Comparison of ENCODE assay signal across 17 cellular contexts in genomic region chr1:67815303-67816095, GRCh38. TPM values are rescaled to one million over a fixed set of nuclear protein-coding genes. Genes with fewer than 3 reads are reported as not detected.
DNase-seq lines count a peak whose midpoint lies in the region; ATAC-seq and TF ChIP-seq lines count a peak whose summit lies in the region.
"Had no signal": no experiment of that assay in that cellular context is flagged by ENCODE, and none has a peak within 500 bp of the region (broad histone marks: within the 10 kb centered on the region; RNA-seq: fewer than 3 reads in every experiment).

No MANE protein-coding gene starts in this region.

- in situ Hi-C loops in transverse colon (cut with MboI; ENCODE audit: low pct_ligation_motif_present in 1 of 4, low pct_unique_long_range_greater_than_20kb in 1 of 4, low sequenced_read_pairs in 3 of 4) (no loop called here), G401 (cut with HindIII; ENCODE audit: low sequenced_read_pairs) (no loop called here)

- no peak for DNase-seq in epithelial cell of proximal tubule (ENCODE audit: low read depth)
- peak; percentile 93 for DNase-seq in transverse colon
- DNase-seq in Kasumi-1 (lab: John Stamatoyannopoulos, UW), result no peak
- DNase-seq in G401 (ENCODE audit: low spot score), result no peak
- DNase-seq: activated naive CD8-positive, alpha-beta T cell treated with anti-CD3 and anti-CD28 coated beads, Interleukin-2, amount 10 ng/mL, durations not matched to agents 7 days and 5 days; BE2C; central memory CD4-positive, alpha-beta T cell; naive thymus-derived CD4-positive, alpha-beta T cell; NCI-H2081; retina; RPMI8226; stimulated activated CD4-positive, alpha-beta T cell treated with anti-CD3 and anti-CD28 coated beads, Interleukin-2, amount 100 ng/mL, for 48 hours; stimulated activated CD8-positive, alpha-beta memory T cell treated with anti-CD3 and anti-CD28 coated beads, Interleukin-4, amount 100 ng/mL, for 48 hours; T-helper 17 cell had no signal

- intact Hi-C loops in transverse colon (cut with DNase I; ENCODE audit: low total_unique reads), result no loop called here

- WGBS in transverse colon (ENCODE audit: low coverage in 1 of 2), 2 donors, result 62 to 64% methylated on average over 11 to 17 of the region's 17 CpGs

- H3K9me3 ChIP-seq in mucosa of rectum (ENCODE audit: control insufficient read depth in 2 of 2, low read length in 2 of 2) (no peaks in the 10 kb centered on the region), transverse colon (no peaks in the 10 kb centered on the region)
- H3K9me3 ChIP-seq: BE2C had no signal

- H3K27ac ChIP-seq in VCaP, result peak overlapping the region; percentile 60
- peak overlapping the region; percentile 91 to 96 for H3K27ac ChIP-seq in mucosa of rectum (ENCODE audit: low read depth in 2 of 2, low read length in 2 of 2)
- H3K27ac ChIP-seq in transverse colon, result peak overlapping the region; percentile 85 to 89 (median 88)

- H3K4me1 ChIP-seq in mucosa of rectum (ENCODE audit: control insufficient read depth in 2 of 2, insufficient read depth in 2 of 2, low read length in 2 of 2) (peaks cover 49 to 55% of the 10 kb centered on the region in 2 donors), transverse colon (peaks cover 25 to 89% (median 49%) of the 10 kb centered on the region in 4 donors)
- H3K4me1 ChIP-seq: BE2C had no signal

- H3K9ac ChIP-seq in mucosa of rectum (ENCODE audit: low read depth in 1 of 2, low read length in 2 of 2), result peak overlapping the region; percentile 20 to 50

- no peaks in the 10 kb centered on the region for H3K27me3 ChIP-seq in mucosa of rectum (ENCODE audit: control insufficient read depth in 2 of 2, insufficient read depth in 2 of 2, low read length in 2 of 2)
- no peaks in the 10 kb centered on the region for H3K27me3 ChIP-seq in transverse colon
- H3K27me3 ChIP-seq: BE2C had no signal

- TF ChIP-seq CTCF in VCaP (conservative IDR thresholded peaks at IDR 0.05), result no peak
- TF ChIP-seq CTCF in epithelial cell of proximal tubule (conservative IDR thresholded peaks at IDR 0.05; ENCODE audit: low read depth, low read length), result no peak
- TF ChIP-seq CTCF in transverse colon (IDR thresholded peaks at IDR 0.05), result no peak

- H3K4me3 ChIP-seq in epithelial cell of proximal tubule (ENCODE audit: low read depth, low read length), result peak overlapping the region; percentile 25
- peak overlapping the region; percentile 36 to 53 for H3K4me3 ChIP-seq in mucosa of rectum (ENCODE audit: low read length in 2 of 2)
- peak overlapping the region in 1 of 4 donors; percentile 25 for H3K4me3 ChIP-seq in transverse colon

- no peak for TF ChIP-seq EP300 in transverse colon (IDR thresholded peaks at IDR 0.05; ENCODE audit: low read depth)

- ATAC-seq in HG03460 (IDR thresholded peaks at IDR 0.05; ENCODE audit: unreplicated experiment), result no peak
- ATAC-seq: naive thymus-derived CD4-positive, alpha-beta T cell; T-helper 17 cell had no signal

- H3K36me3 ChIP-seq in mucosa of rectum (ENCODE audit: control insufficient read depth in 2 of 2, insufficient read depth in 2 of 2, low read length in 2 of 2) (no peaks in the 10 kb centered on the region), transverse colon (no peaks in the 10 kb centered on the region)
- H3K36me3 ChIP-seq: BE2C had no signal

- TF ChIP-seq POLR2A in transverse colon (IDR thresholded peaks at IDR 0.05), result peak; percentile 42

RNA-seq across cellular contexts. Expression of gene GNG12, which starts 17.8 kb away (rescaled TPM):
- total RNA-seq in epithelial cell of proximal tubule (67.1 and 95.4 TPM in 2 replicates), transverse colon (100 to 1,000 TPM in 2 of 4 donors, 10 to 100 TPM in 2; 19.1 to 180 (median 112) TPM)
- total RNA-seq in G401 (2014; rRNA removed; shearing (Covaris generic)), result 2.6 and 4.7 TPM in 2 replicates
- total RNA-seq: activated naive CD8-positive, alpha-beta T cell treated with anti-CD3 and anti-CD28 coated beads, Interleukin-2, amount 10 ng/mL, durations not matched to agents 7 days and 5 days; naive thymus-derived CD4-positive, alpha-beta T cell; T-helper 17 cell had no signal
